Comparison of ENCODE assay signal across 1 cellular context in genomic region chr6:34460796-34461507, GRCh38.
TF ChIP-seq lines count a peak whose summit lies in the region.

No MANE protein-coding gene starts in this region.

TF ChIP-seq in K562, 482 proteins besides CTCF, POLR2A, EP300 and RAD21 (continued from another document):
- no peak for TF ChIP-seq ATF1 (CRISPR knock-in tag; IDR thresholded peaks at IDR 0.05)
- TF ChIP-seq ATF1 (tag; IDR thresholded peaks at IDR 0.05), result no peak
- peak; percentile 79; the same call in 1 of the 2 replicates for TF ChIP-seq HDAC2 (IDR thresholded peaks at IDR 0.05)
- no peak for TF ChIP-seq PYGO2 (tag; IDR thresholded peaks at IDR 0.05)
- TF ChIP-seq ZNF224 (CRISPR knock-in tag; IDR thresholded peaks at IDR 0.05), result no peak
- no peak for TF ChIP-seq DMBX1 (CRISPR knock-in tag; IDR thresholded peaks at IDR 0.05; ENCODE audit: borderline replicate concordance)
- no peak for TF ChIP-seq PRMT5 (CRISPR knock-in tag; IDR thresholded peaks at IDR 0.05)
- 0 out of 2 replicates have a peak, but pooled peaks have one; percentile 16 for TF ChIP-seq JUND (IDR thresholded peaks at IDR 0.05; ENCODE audit: borderline replicate concordance, low read depth, low read length)
- no peak for TF ChIP-seq JUND (tag; IDR thresholded peaks at IDR 0.05; ENCODE audit: borderline replicate concordance, low read depth, low read length)
- TF ChIP-seq ADNP (tag; IDR thresholded peaks at IDR 0.05), result peak; percentile 70; the same call in 1 of the 2 replicates
- TF ChIP-seq MCM3 (IDR thresholded peaks at IDR 0.05), result no peak
- no peak for TF ChIP-seq ZNF644 (tag; IDR thresholded peaks at IDR 0.05; ENCODE audit: low read depth)
- TF ChIP-seq BCOR (IDR thresholded peaks at IDR 0.05), result peak; percentile 95
- no peak for TF ChIP-seq MIER1 (IDR thresholded peaks at IDR 0.05; ENCODE audit: low read depth)
- TF ChIP-seq CHD4 (IDR thresholded peaks at IDR 0.05; ENCODE audit: insufficient read depth, insufficient replicate concordance, low read depth, low read length, poor library complexity, severe bottlenecking), result peak; percentile 57
- TF ChIP-seq KAT2B (IDR thresholded peaks at IDR 0.05; ENCODE audit: low read depth, low read length), result no peak
- TF ChIP-seq ZNF124 (CRISPR knock-in tag; IDR thresholded peaks at IDR 0.05), result no peak
- no peak for TF ChIP-seq CREB5 (CRISPR knock-in tag; IDR thresholded peaks at IDR 0.05)
- TF ChIP-seq KDM1A (IDR thresholded peaks at IDR 0.05), result peak; percentile 47 to 82; a peak in 3 of 4 replicates
- no peak for TF ChIP-seq NR4A1 (CRISPR knock-in tag; IDR thresholded peaks at IDR 0.05)
- no peak for TF ChIP-seq NR4A1 (tag; IDR thresholded peaks at IDR 0.05)
- peak; percentile 91 for TF ChIP-seq ZNF12 (CRISPR knock-in tag; IDR thresholded peaks at IDR 0.05)
- TF ChIP-seq NR1H2 (CRISPR knock-in tag; IDR thresholded peaks at IDR 0.05), result no peak
- 0 out of 2 replicates have a peak, but pooled peaks have one; percentile 26 for TF ChIP-seq MAX (CRISPR knock-in tag; IDR thresholded peaks at IDR 0.05)
- TF ChIP-seq ZNF780A (CRISPR knock-in tag; IDR thresholded peaks at IDR 0.05), result no peak
- peak in 1 of 2 experiments; percentile 62; a peak in 2 of 4 replicates for TF ChIP-seq RCOR1 (IDR thresholded peaks at IDR 0.05; ENCODE audit: borderline replicate concordance in 1 of 2, low read depth in 2 of 2, low read length in 2 of 2)
- no peak for TF ChIP-seq SMAD3 (CRISPR knock-in tag; conservative IDR thresholded peaks at IDR 0.05)
- no peak for TF ChIP-seq ZNF280B (CRISPR knock-in tag; IDR thresholded peaks at IDR 0.05)
- 0 out of 3 replicates have a peak, but pooled peaks of 1 of the 2 experiments have one; percentile 18 for TF ChIP-seq CBX3 (IDR thresholded peaks at IDR 0.05; ENCODE audit: borderline replicate concordance in 1 of 2, low read length in 2 of 2)
- peak; percentile 86 for TF ChIP-seq ZFP36 (IDR thresholded peaks at IDR 0.05; ENCODE audit: low read depth, low read length, partially characterized antibody)
